16 cellular contexts compared by ENCODE assay signal in genomic region chr10:79483948-79484347, GRCh38. TPM values are rescaled to one million over a fixed set of nuclear protein-coding genes. Genes with fewer than 3 reads are reported as not detected.
DNase-seq lines count a peak whose midpoint lies in the region; ATAC-seq, FAIRE-seq and TF ChIP-seq lines count a peak whose summit lies in the region.
"Had no signal": no experiment of that assay in that cellular context is flagged by ENCODE, and none has a peak within 500 bp of the region (broad histone marks: within the 10 kb centered on the region; RNA-seq: fewer than 3 reads in every experiment).

No MANE protein-coding gene starts in this region.

- BruUV-seq in HepG2 (replicated peaks; lab: Mats Ljungman, UMichigan) = no TSS peak

- H3K9me3 Mint-ChIP-seq in osteocyte (ENCODE audit: unreplicated experiment) = no peaks in the 10 kb centered on the region

- H3K4me3 ChIP-seq in liver (ENCODE audit: low read depth in 1 of 3, low read length in 3 of 3) = no peak overlapping the region
- no peak overlapping the region for H3K4me3 ChIP-seq in HepG2 (replicated peaks in 1 of 3; ENCODE audit: insufficient read depth in 1 of 3, low read depth in 2 of 3, low read length in 3 of 3)
- H3K4me3 ChIP-seq in fibroblast of lung (replicated peaks in 1 of 4; ENCODE audit: control extremely low read depth in 1 of 4, insufficient read depth in 1 of 4, low read depth in 3 of 4, low read length in 4 of 4) = no peak overlapping the region
- H3K4me3 ChIP-seq in muscle layer of duodenum (ENCODE audit: low read depth in 1 of 2, low read length in 2 of 2) = no peak overlapping the region
- H3K4me3 ChIP-seq: prostate gland, SJSA1 had no signal

- no peaks in the 10 kb centered on the region for H3K27me3 Mint-ChIP-seq in osteocyte (ENCODE audit: unreplicated experiment)

- H3K27ac ChIP-seq in liver (ENCODE audit: low read depth in 1 of 2, low read length in 2 of 2) (no peak overlapping the region), HepG2 (ENCODE audit: extremely low read length, insufficient read depth, low read length) (no peak overlapping the region), fibroblast of lung (ENCODE audit: insufficient read depth, low read length) (peak overlapping the region; percentile 9), muscle layer of duodenum (ENCODE audit: low read length) (peak overlapping the region; percentile 42)
- H3K27ac ChIP-seq: prostate gland, SJSA1 had no signal

- no peak for TF ChIP-seq CTCF in liver (IDR thresholded peaks at IDR 0.05; ENCODE audit: low read depth, low read length, missing input control)
- no peak for TF ChIP-seq CTCF in HepG2 (CRISPR knock-in tag; IDR thresholded peaks at IDR 0.05)
- no peak for TF ChIP-seq CTCF in fibroblast of lung (conservative IDR thresholded peaks at IDR 0.05 in 1 of 2, IDR thresholded peaks at IDR 0.05 in 1 of 2; ENCODE audit: low read depth in 1 of 2, low read length in 2 of 2)
- no peak for TF ChIP-seq CTCF in osteocyte (IDR thresholded peaks at IDR 0.05)

- peaks cover 32% of the 10 kb centered on the region for H3K4me1 Mint-ChIP-seq in osteocyte (ENCODE audit: unreplicated experiment)
- H3K4me1 Mint-ChIP-seq: memory B cell had no signal

- TF ChIP-seq RAD21 in liver (IDR thresholded peaks at IDR 0.05) = no peak
- no peak for TF ChIP-seq RAD21 in HepG2 (CRISPR knock-in tag; IDR thresholded peaks at IDR 0.05)

- in situ Hi-C loops in HepG2 (cut with HindIII; ENCODE audit: extremely low pct_ligation_motif_present, low pct_unique_long_range_greater_than_20kb) = no loop called here

- no peak overlapping the region for H3K4me3 Mint-ChIP-seq in osteocyte (ENCODE audit: unreplicated experiment)
- H3K4me3 Mint-ChIP-seq: memory B cell had no signal

- H3K79me2 ChIP-seq in HepG2 (ENCODE audit: insufficient read depth, low read length) (no peaks in the 10 kb centered on the region), fibroblast of lung (ENCODE audit: control insufficient read depth, insufficient read depth, low read length) (no peaks in the 10 kb centered on the region)

- no peak for DNase-seq in HepG2 (ENCODE audit: low spot score)
- DNase-seq in fibroblast of lung (ENCODE audit: low read depth in 2 of 2) = peak; percentile 62 to 65
- DNase-seq in left colon = no peak
- DNase-seq in NCI-H345 (lab: John Stamatoyannopoulos, UW) = no peak
- no peak for DNase-seq in osteocyte (ENCODE audit: extremely low spot score, unreplicated experiment)
- no peak for DNase-seq in activated CD4-positive, alpha-beta T cell treated with anti-CD3 and anti-CD28 coated beads for 48 hours
- DNase-seq: activated CD4-positive, alpha-beta T cell treated with anti-CD3 and anti-CD28 coated beads for 1 hour; activated effector memory CD4-positive, alpha-beta T cell treated with Interleukin-2 at 50 U/mL for 16 hours; DND-41; foreskin melanocyte; substantia nigra had no signal

- H3K27ac Mint-ChIP-seq in osteocyte (ENCODE audit: unreplicated experiment) = no peak overlapping the region
- H3K27ac Mint-ChIP-seq: memory B cell had no signal

- no peak for TF ChIP-seq EP300 in HepG2 (IDR thresholded peaks at IDR 0.05; ENCODE audit: low read depth in 2 of 2, low read length in 2 of 2)
- TF ChIP-seq EP300 in HepG2 (CRISPR knock-in tag; IDR thresholded peaks at IDR 0.05; ENCODE audit: borderline replicate concordance) = no peak

- POLR2A ChIA-PET in HepG2 (lab: Yijun Ruan, JAX) = no interaction called here

- H3K9ac ChIP-seq in liver (ENCODE audit: low read depth in 1 of 2, low read length in 2 of 2) (no peak overlapping the region), HepG2 (ENCODE audit: insufficient read depth, low read depth, low read length) (no peak overlapping the region), fibroblast of lung (ENCODE audit: insufficient read depth, low read length) (no peak overlapping the region)

- no peak for FAIRE-seq in HepG2 (lab: Jason Lieb, UNC)

- no peaks in the 10 kb centered on the region for H3K36me3 Mint-ChIP-seq in osteocyte (ENCODE audit: unreplicated experiment)
- H3K36me3 Mint-ChIP-seq: memory B cell had no signal

- H3K4me1 ChIP-seq in liver (ENCODE audit: control insufficient read depth in 4 of 4, insufficient read depth in 4 of 4, low read length in 3 of 4) = no peaks in the 10 kb centered on the region
- H3K4me1 ChIP-seq in HepG2 (ENCODE audit: insufficient read depth, low read length) = no peaks in the 10 kb centered on the region
- peaks cover 23% of the 10 kb centered on the region for H3K4me1 ChIP-seq in fibroblast of lung (ENCODE audit: control insufficient read depth, extremely low read depth, insufficient read depth, low read length)
- peaks cover 5 to 13% of the 10 kb centered on the region in 2 donors for H3K4me1 ChIP-seq in muscle layer of duodenum (ENCODE audit: control insufficient read depth in 1 of 2, insufficient read depth in 2 of 2, low read length in 2 of 2)
- H3K4me1 ChIP-seq: prostate gland had no signal

- H3K9me3 ChIP-seq in liver (ENCODE audit: control insufficient read depth in 4 of 4, low read length in 3 of 4) (no peaks in the 10 kb centered on the region), HepG2 (ENCODE audit: low read length) (no peaks in the 10 kb centered on the region), fibroblast of lung (ENCODE audit: control insufficient read depth, insufficient read depth, low read depth, low read length) (no peaks in the 10 kb centered on the region), muscle layer of duodenum (ENCODE audit: control insufficient read depth in 1 of 2, low read length in 2 of 2) (no peaks in the 10 kb centered on the region)
- H3K9me3 ChIP-seq: prostate gland, SJSA1 had no signal

- H3K27me3 ChIP-seq in liver (ENCODE audit: control insufficient read depth in 4 of 4, insufficient read depth in 4 of 4, low read length in 3 of 4) = no peaks in the 10 kb centered on the region
- peaks cover 3 to 17% of the 10 kb centered on the region in 2 experiments; a peak in 2 of 5 replicates for H3K27me3 ChIP-seq in HepG2 (ENCODE audit: control insufficient read depth in 1 of 2, insufficient read depth in 2 of 2, low read length in 2 of 2)
- H3K27me3 ChIP-seq in fibroblast of lung (ENCODE audit: control insufficient read depth, insufficient read depth, low read length) = no peaks in the 10 kb centered on the region
- H3K27me3 ChIP-seq in muscle layer of duodenum (ENCODE audit: low read depth, low read length) = no peaks in the 10 kb centered on the region
- H3K27me3 ChIP-seq: SJSA1 had no signal

- H4K20me1 ChIP-seq in HepG2 (ENCODE audit: insufficient read depth, low read length) (no peaks in the 10 kb centered on the region), fibroblast of lung (ENCODE audit: control insufficient read depth, extremely low read depth, insufficient read depth, low read length) (no peaks in the 10 kb centered on the region)

- CTCF ChIA-PET in HepG2 (lab: Yijun Ruan, JAX; ENCODE audit: low intra/inter-chr PET ratio, low total read pairs) = no interaction called here

- 79% methylated on average over 2 of the region's 2 CpGs for WGBS in liver
- WGBS in HepG2 (ENCODE audit: low lambda C conversion rate) = 15% methylated on average over 2 of the region's 2 CpGs

- H3K4me2 ChIP-seq in HepG2 (ENCODE audit: low read depth, low read length) (no peak overlapping the region), fibroblast of lung (ENCODE audit: extremely low read depth, insufficient read depth, low read length) (no peak overlapping the region)

- H2AFZ ChIP-seq in HepG2 (ENCODE audit: low read length) (no peak overlapping the region), fibroblast of lung (ENCODE audit: low read length) (peak overlapping the region; percentile 5)

- intact Hi-C loops in HepG2 (cut with micrococcal nuclease; ENCODE audit: unreplicated experiment) (no loop called here), left colon (cut with DNase I, micrococcal nuclease) (loop anchor here in 1 of 2 donors (10.0 kb wide), 1 partner anchor 109 kb away; no protein-coding TSS in a partner anchor)

- no peak for TF ChIP-seq POLR2A in HepG2 (IDR thresholded peaks at IDR 0.05; ENCODE audit: insufficient read depth in 1 of 2, low read depth in 2 of 2, low read length in 2 of 2)

- ATAC-seq in HepG2 = no peak
- no peak for ATAC-seq in left colon

- no peaks in the 10 kb centered on the region for H3K36me3 ChIP-seq in liver (ENCODE audit: control insufficient read depth in 4 of 4, insufficient read depth in 3 of 4, low read depth in 1 of 4, low read length in 3 of 4)
- no peaks in the 10 kb centered on the region for H3K36me3 ChIP-seq in HepG2 (replicated peaks in 1 of 2; ENCODE audit: control insufficient read depth in 1 of 2, insufficient read depth in 2 of 2, low read length in 2 of 2)
- H3K36me3 ChIP-seq in fibroblast of lung (ENCODE audit: control insufficient read depth, insufficient read depth, low read length) = no peaks in the 10 kb centered on the region
- H3K36me3 ChIP-seq in muscle layer of duodenum (ENCODE audit: control insufficient read depth in 1 of 2, insufficient read depth in 2 of 2, low read length in 2 of 2) = no peaks in the 10 kb centered on the region
- H3K36me3 ChIP-seq: prostate gland, SJSA1 had no signal

RNA-seq across cellular contexts. Expression of gene EIF5AL1, which starts 28.4 kb away (rescaled TPM):
- total RNA-seq in liver = under 1 TPM; 0.05 to 0.08 TPM
- polyA plus RNA-seq in liver = 1 to 10 TPM in 1 of 2 donors, under 1 TPM in 1; 0.96 to 2.1 TPM
- 0.14 and 0.22 TPM in 2 replicates for total RNA-seq in HepG2 (2016; rRNA removed; fragmentation: Illumina TruSeq; extraction: Trizol)
- total RNA-seq in HepG2 (2016; cell fraction: cytosol; rRNA removed; fragmentation: Illumina TruSeq; extraction: Trizol; ENCODE audit: low read depth) = 0.18 and 0.20 TPM in 2 replicates
- total RNA-seq in HepG2 (2016; cell fraction: insoluble cytoplasmic fraction; rRNA removed; fragmentation: Illumina TruSeq; extraction: Trizol) = 0.15 TPM in 2 replicates
- 0.09 and 0.10 TPM in 2 replicates for total RNA-seq in HepG2 (2016; cell fraction: membrane; rRNA removed; fragmentation: Illumina TruSeq; extraction: Trizol)
- not detected in 2 replicates for total RNA-seq in HepG2 (2016; cell fraction: nucleus; rRNA removed; fragmentation: Illumina TruSeq; extraction: Trizol)
- polyA plus RNA-seq in HepG2 (2011; rRNA removed) = 0.34 and 0.50 TPM in 2 replicates
- 0.42 and 1.0 TPM in 2 replicates for polyA plus RNA-seq in HepG2 (2011; cell fraction: cytosol; rRNA removed)
- 0.10 and 0.28 TPM in 2 replicates for polyA plus RNA-seq in HepG2 (2011; cell fraction: nucleus; rRNA removed)
- polyA plus RNA-seq in HepG2 (2012) = 1.0 and 1.3 TPM in 2 replicates
- 0.35 and 0.40 TPM in 2 replicates for polyA plus RNA-seq in HepG2 (2016; cell fraction: cytosol; fragmentation: Illumina TruSeq; extraction: Trizol; ENCODE audit: low read depth)
- polyA plus RNA-seq in HepG2 (2016; cell fraction: insoluble cytoplasmic fraction; fragmentation: Illumina TruSeq; extraction: Trizol; ENCODE audit: low read depth) = 0.53 and 0.80 TPM in 2 replicates
- 0.42 and 0.56 TPM in 2 replicates for polyA plus RNA-seq in HepG2 (2016; cell fraction: membrane; fragmentation: Illumina TruSeq; extraction: Trizol; ENCODE audit: low read depth)
- 0.33 and 0.45 TPM in 2 replicates for polyA plus RNA-seq in HepG2 (2016; cell fraction: nucleus; fragmentation: Illumina TruSeq; extraction: Trizol; ENCODE audit: insufficient read depth, low read depth)
- 0.14 and 0.80 TPM in 2 replicates for polyA minus RNA-seq in HepG2 (2011; rRNA and poly(A)+ RNA removed; ENCODE audit: low replicate concordance)
- polyA minus RNA-seq in HepG2 (2011; cell fraction: cytosol; rRNA and poly(A)+ RNA removed) = 0.26 and 0.30 TPM in 2 replicates
- 0.12 and 0.13 TPM in 2 replicates for polyA minus RNA-seq in HepG2 (2011; cell fraction: nucleus; rRNA and poly(A)+ RNA removed)
- total RNA-seq in fibroblast of lung = 0.26 and 0.33 TPM in 2 replicates
- polyA plus RNA-seq in fibroblast of lung = 2.0 and 2.4 TPM in 2 replicates
- polyA plus RNA-seq in fibroblast of lung (2012) = 0.48 and 0.53 TPM in 2 replicates
- polyA minus RNA-seq in fibroblast of lung (ENCODE audit: low replicate concordance) = 0.55 and 1.1 TPM in 2 replicates
- total RNA-seq in left colon = under 1 TPM; 0.09 to 0.53 TPM
- total RNA-seq in osteocyte = 0.10 TPM in 1 of 2 replicates, not detected in the other

RNA-seq across cellular contexts. Expression of gene ZCCHC24, which starts 38.5 kb away (rescaled TPM):
- total RNA-seq in liver (10 to 100 TPM in 1 of 2 donors, 1 to 10 TPM in 1; 7.8 to 23.9 TPM), HepG2 (2016; rRNA removed; fragmentation: Illumina TruSeq; extraction: Trizol) (3.1 and 3.9 TPM in 2 replicates), fibroblast of lung (40.3 and 44.4 TPM in 2 replicates), left colon (10 to 100 TPM in 1 of 2 donors, 1 to 10 TPM in 1; 5.3 to 18.4 TPM), osteocyte (85.7 and 88.3 TPM in 2 replicates)
- polyA plus RNA-seq in liver (10 to 100 TPM; 13.2 to 16.4 TPM), HepG2 (2011; rRNA removed) (7.7 and 7.9 TPM in 2 replicates), fibroblast of lung (30.2 and 33.2 TPM in 2 replicates)
- total RNA-seq in HepG2 (2016; cell fraction: cytosol; rRNA removed; fragmentation: Illumina TruSeq; extraction: Trizol; ENCODE audit: low read depth) = 0.62 and 0.81 TPM in 2 replicates
- 3.5 and 3.6 TPM in 2 replicates for total RNA-seq in HepG2 (2016; cell fraction: insoluble cytoplasmic fraction; rRNA removed; fragmentation: Illumina TruSeq; extraction: Trizol)
- 3.7 and 4.0 TPM in 2 replicates for total RNA-seq in HepG2 (2016; cell fraction: membrane; rRNA removed; fragmentation: Illumina TruSeq; extraction: Trizol)
- total RNA-seq in HepG2 (2016; cell fraction: nucleus; rRNA removed; fragmentation: Illumina TruSeq; extraction: Trizol) = 2.4 and 2.5 TPM in 2 replicates
- 6.1 and 7.9 TPM in 2 replicates for polyA plus RNA-seq in HepG2 (2011; cell fraction: cytosol; rRNA removed)
- 5.9 and 9.2 TPM in 2 replicates for polyA plus RNA-seq in HepG2 (2011; cell fraction: nucleus; rRNA removed)
- 3.8 and 4.0 TPM in 2 replicates for polyA plus RNA-seq in HepG2 (2012)
- polyA plus RNA-seq in HepG2 (2016; cell fraction: cytosol; fragmentation: Illumina TruSeq; extraction: Trizol; ENCODE audit: low read depth) = 0.43 and 0.45 TPM in 2 replicates
- polyA plus RNA-seq in HepG2 (2016; cell fraction: insoluble cytoplasmic fraction; fragmentation: Illumina TruSeq; extraction: Trizol; ENCODE audit: low read depth) = 5.1 and 5.5 TPM in 2 replicates
- 2.8 and 3.1 TPM in 2 replicates for polyA plus RNA-seq in HepG2 (2016; cell fraction: membrane; fragmentation: Illumina TruSeq; extraction: Trizol; ENCODE audit: low read depth)
- 4.3 and 4.9 TPM in 2 replicates for polyA plus RNA-seq in HepG2 (2016; cell fraction: nucleus; fragmentation: Illumina TruSeq; extraction: Trizol; ENCODE audit: insufficient read depth, low read depth)
- 4.8 and 18.6 TPM in 2 replicates for polyA minus RNA-seq in HepG2 (2011; rRNA and poly(A)+ RNA removed; ENCODE audit: low replicate concordance)
- polyA minus RNA-seq in HepG2 (2011; cell fraction: cytosol; rRNA and poly(A)+ RNA removed) = 7.8 and 8.3 TPM in 2 replicates
- polyA minus RNA-seq in HepG2 (2011; cell fraction: nucleus; rRNA and poly(A)+ RNA removed) = 3.5 and 3.6 TPM in 2 replicates
- 45.0 and 51.9 TPM in 2 replicates for polyA plus RNA-seq in fibroblast of lung (2012)
- polyA minus RNA-seq in fibroblast of lung (ENCODE audit: low replicate concordance) = 92.5 and 96.5 TPM in 2 replicates

Comparison
In these comparisons a context has a peak if more than half of its experiments do, and no peak if none do; other contexts are left out.
1. H3K27ac ChIP-seq: peak in fibroblast of lung (single experiment) and muscle layer of duodenum (single experiment); none in liver (0 of 2) and HepG2 (single experiment).
2. DNase-seq: peak in fibroblast of lung (2 of 2); none in HepG2 (single experiment), left colon (0 of 2), NCI-H345 (single experiment), osteocyte (single experiment) and activated CD4-positive, alpha-beta T cell treated with anti-CD3 and anti-CD28 coated beads for 48 hours (single experiment).